8 cellular contexts compared by ENCODE assay signal in the genomic region with DNA sequence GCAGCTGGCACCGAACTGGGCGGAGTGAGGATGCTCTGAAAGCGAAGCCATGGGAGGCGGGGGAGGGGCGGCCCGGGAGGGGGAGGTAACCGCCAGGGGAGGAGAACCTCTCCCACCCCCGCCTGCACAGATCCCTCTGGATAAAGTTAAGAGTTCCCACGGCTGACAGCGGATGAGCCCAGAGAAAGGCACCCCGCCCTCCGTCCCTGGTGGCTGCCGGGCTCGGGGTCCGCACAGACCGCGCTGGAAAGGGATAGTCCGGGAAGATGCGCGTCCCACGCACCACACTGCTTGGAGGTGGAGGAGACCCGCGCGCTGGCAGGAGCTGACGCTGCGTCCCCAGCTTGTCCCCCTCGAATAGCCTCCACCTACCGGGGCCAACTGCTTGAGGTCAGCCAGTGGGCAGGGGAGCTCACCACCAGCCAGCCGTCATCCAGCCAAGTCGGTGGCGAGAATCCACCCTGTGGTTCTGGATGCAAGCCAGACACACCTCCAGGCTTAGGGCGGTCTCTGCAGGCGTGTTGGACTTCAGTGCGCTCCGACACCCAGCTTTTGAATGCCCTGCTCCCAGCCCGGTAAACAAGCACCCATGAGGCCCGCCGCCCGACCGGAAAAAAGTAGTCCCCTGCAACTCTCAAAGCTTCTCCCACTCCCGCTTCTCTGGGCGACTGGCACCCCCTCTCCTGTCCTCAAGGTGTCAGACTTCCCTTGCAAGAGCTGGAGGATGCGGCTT. TPM values are rescaled to one million over a fixed set of nuclear protein-coding genes. Genes with fewer than 3 reads are reported as not detected.
DNase-seq lines count a peak whose midpoint lies in the region; ATAC-seq and TF ChIP-seq lines count a peak whose summit lies in the region.

A gene (minus strand): TSS at position 17 of the 733 bp plus-strand sequence. CDS start 86,439 bp downstream, outside the sequence.

- H3K4me3 ChIP-seq in AG04450 (ENCODE audit: low read depth, low read length) (peak within 1 kb of the TSS; percentile 76), HEK293 (ENCODE audit: low read depth, low read length) (peak within 1 kb of the TSS; percentile 61), SJCRH30 (peak within 1 kb of the TSS; percentile 31), neural cell (ENCODE audit: low read length) (peak within 1 kb of the TSS; percentile 79)

- peak within 1 kb of the TSS; percentile 62 for H3K9ac ChIP-seq in neural cell (ENCODE audit: low read length)

- H3K9me3 ChIP-seq in AG04450 (ENCODE audit: control insufficient read depth, insufficient read depth, low read length) = no peaks in the 10 kb centered on the region
- H3K9me3 ChIP-seq in HEK293 (ENCODE audit: control insufficient read depth, insufficient read depth, low read depth, low read length) = no peaks in the 10 kb centered on the region
- H3K9me3 ChIP-seq in SJCRH30 (replicated peaks) = no peaks in the 10 kb centered on the region
- no peaks in the 10 kb centered on the region for H3K9me3 ChIP-seq in neural cell (ENCODE audit: low read length)

- peak within 1 kb of the TSS; percentile 62 for H3K4me2 ChIP-seq in neural cell (ENCODE audit: low read length)

- H3F3A ChIP-seq in neural cell (ENCODE audit: insufficient read depth, low read length, poor library complexity, severe bottlenecking) = no peaks in the 10 kb centered on the region

- ATAC-seq in HG03354 (IDR thresholded peaks at IDR 0.05; ENCODE audit: poor library complexity, severe bottlenecking, unreplicated experiment) (no peak), HG02938 (IDR thresholded peaks at IDR 0.05; ENCODE audit: unreplicated experiment) (no peak), GM19351 (IDR thresholded peaks at IDR 0.05; ENCODE audit: unreplicated experiment) (no peak)

- no peak for TF ChIP-seq EP300 in neural cell (conservative IDR thresholded peaks at IDR 0.05; ENCODE audit: poor library complexity, severe bottlenecking)

- POLR2A ChIA-PET in AG04450 (lab: Yijun Ruan, JAX) (interaction anchor here (0.8 kb wide), 1 partner anchor 214 kb away, joined by 3 read pairs; no protein-coding TSS in a partner anchor), HEK293 (lab: Yijun Ruan, JAX) (no interaction called here)

- H4K20me1 ChIP-seq in neural cell (ENCODE audit: insufficient read depth) = no peaks in the 10 kb centered on the region

- peak within 1 kb of the TSS; percentile 46 for H2AFZ ChIP-seq in neural cell (ENCODE audit: low read depth, low read length)

- TF ChIP-seq CTCF in AG04450 (IDR thresholded peaks at IDR 0.05; ENCODE audit: low read depth, low read length) (peak; percentile 51), HEK293 (tag by site-specific recombination; IDR thresholded peaks at IDR 0.05) (peak; percentile 77), neural cell (IDR thresholded peaks at IDR 0.05; ENCODE audit: poor library complexity, severe bottlenecking) (peak; percentile 96)

- TF ChIP-seq RAD21 in neural cell (conservative IDR thresholded peaks at IDR 0.05) = peak; percentile 98

- no peaks in the 10 kb centered on the region for H3K9me2 ChIP-seq in neural cell (ENCODE audit: insufficient read depth, low read length)

- no peak within 1 kb of the TSS for H3K27ac ChIP-seq in AG04450 (ENCODE audit: low read depth, low read length)
- peak within 1 kb of the TSS; percentile 41; the same call in 1 of the 2 replicates for H3K27ac ChIP-seq in HEK293 (ENCODE audit: extremely low read depth, low read depth, low read length)
- no peak within 1 kb of the TSS for H3K27ac ChIP-seq in SJCRH30
- peak within 1 kb of the TSS; percentile 38 for H3K27ac ChIP-seq in neural cell (ENCODE audit: low read length)

- 0 out of 2 replicates have a peak, but pooled peaks cover 3% of the 10 kb centered on the region for H3K4me1 ChIP-seq in HEK293 (ENCODE audit: control insufficient read depth, insufficient read depth, low read length)
- H3K4me1 ChIP-seq in SJCRH30 = 0 out of 2 replicates have a peak, but pooled peaks cover 4% of the 10 kb centered on the region

- H3K27me3 ChIP-seq in AG04450 (ENCODE audit: control insufficient read depth, insufficient read depth, low read length) (no peaks in the 10 kb centered on the region), SJCRH30 (0 out of 2 replicates have a peak, but pooled peaks cover 3% of the 10 kb centered on the region), neural cell (ENCODE audit: insufficient read depth, low read depth, low read length) (no peaks in the 10 kb centered on the region)

- DNase-seq in AG04450 (ENCODE audit: low read depth, low spot score) (no peak), SJCRH30 (peak; percentile 28 to 42), fibroblast of peridontal ligament (ENCODE audit: extremely low read depth) (peak; percentile 79)

- H3K36me3 ChIP-seq in HEK293 (ENCODE audit: control insufficient read depth in 2 of 2, insufficient read depth in 1 of 2, low read length in 2 of 2) = no peaks in the 10 kb centered on the region
- no peaks in the 10 kb centered on the region for H3K36me3 ChIP-seq in SJCRH30
- H3K36me3 ChIP-seq in neural cell (ENCODE audit: insufficient read depth, low read length) = no peaks in the 10 kb centered on the region

- CTCF ChIA-PET in AG04450 (lab: Charles Lee) = interaction anchor here (0.6 to 3.5 kb wide), 12 partner anchors 11 to 720 kb away, joined by 3 to 19 read pairs (median 3); no protein-coding TSS in a partner anchor
- CTCF ChIA-PET in HEK293 (lab: Yijun Ruan, JAX) = interaction anchor here (0.6 to 1.6 kb wide), 12 partner anchors 10 to 1058 kb away, joined by 3 to 7 read pairs (median 3); no protein-coding TSS in a partner anchor

- H3K79me2 ChIP-seq in neural cell (replicated peaks; ENCODE audit: insufficient read depth, low read length) = peaks cover 31% of the 10 kb centered on the region

TF ChIP-seq in HEK293, 187 proteins besides CTCF, POLR2A, EP300 and RAD21 (continues in another document):
- TF ChIP-seq, protein P1, sequence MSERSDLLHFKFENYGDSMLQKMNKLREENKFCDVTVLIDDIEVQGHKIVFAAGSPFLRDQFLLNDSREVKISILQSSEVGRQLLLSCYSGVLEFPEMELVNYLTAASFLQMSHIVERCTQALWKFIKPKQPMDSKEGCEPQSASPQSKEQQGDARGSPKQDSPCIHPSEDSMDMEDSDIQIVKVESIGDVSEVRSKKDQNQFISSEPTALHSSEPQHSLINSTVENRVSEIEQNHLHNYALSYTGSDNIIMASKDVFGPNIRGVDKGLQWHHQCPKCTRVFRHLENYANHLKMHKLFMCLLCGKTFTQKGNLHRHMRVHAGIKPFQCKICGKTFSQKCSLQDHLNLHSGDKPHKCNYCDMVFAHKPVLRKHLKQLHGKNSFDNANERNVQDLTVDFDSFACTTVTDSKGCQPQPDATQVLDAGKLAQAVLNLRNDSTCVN (tag by site-specific recombination; optimal IDR thresholded peaks at IDR 0.05) = peak; percentile 54
- TF ChIP-seq, protein P2, sequence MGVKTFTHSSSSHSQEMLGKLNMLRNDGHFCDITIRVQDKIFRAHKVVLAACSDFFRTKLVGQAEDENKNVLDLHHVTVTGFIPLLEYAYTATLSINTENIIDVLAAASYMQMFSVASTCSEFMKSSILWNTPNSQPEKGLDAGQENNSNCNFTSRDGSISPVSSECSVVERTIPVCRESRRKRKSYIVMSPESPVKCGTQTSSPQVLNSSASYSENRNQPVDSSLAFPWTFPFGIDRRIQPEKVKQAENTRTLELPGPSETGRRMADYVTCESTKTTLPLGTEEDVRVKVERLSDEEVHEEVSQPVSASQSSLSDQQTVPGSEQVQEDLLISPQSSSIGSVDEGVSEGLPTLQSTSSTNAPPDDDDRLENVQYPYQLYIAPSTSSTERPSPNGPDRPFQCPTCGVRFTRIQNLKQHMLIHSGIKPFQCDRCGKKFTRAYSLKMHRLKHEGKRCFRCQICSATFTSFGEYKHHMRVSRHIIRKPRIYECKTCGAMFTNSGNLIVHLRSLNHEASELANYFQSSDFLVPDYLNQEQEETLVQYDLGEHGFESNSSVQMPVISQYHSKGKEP (tag by site-specific recombination; IDR thresholded peaks at IDR 0.05) = 0 out of 2 replicates have a peak, but pooled peaks have one; percentile 14

TF ChIP-seq in neural cell, 6 proteins besides CTCF, POLR2A, EP300 and RAD21:
- TF ChIP-seq EZH2 (IDR thresholded peaks at IDR 0.05; ENCODE audit: borderline replicate concordance, insufficient read depth, low read length, poor library complexity, severe bottlenecking) (no peak), SMC3 (conservative IDR thresholded peaks at IDR 0.05; ENCODE audit: poor library complexity) (peak; percentile 97), TAF1 (IDR thresholded peaks at IDR 0.05; ENCODE audit: low read depth) (peak; percentile 13), MXI1 (conservative IDR thresholded peaks at IDR 0.05; ENCODE audit: poor library complexity, severe bottlenecking) (peak; percentile 51)
- TF ChIP-seq, protein P3, sequence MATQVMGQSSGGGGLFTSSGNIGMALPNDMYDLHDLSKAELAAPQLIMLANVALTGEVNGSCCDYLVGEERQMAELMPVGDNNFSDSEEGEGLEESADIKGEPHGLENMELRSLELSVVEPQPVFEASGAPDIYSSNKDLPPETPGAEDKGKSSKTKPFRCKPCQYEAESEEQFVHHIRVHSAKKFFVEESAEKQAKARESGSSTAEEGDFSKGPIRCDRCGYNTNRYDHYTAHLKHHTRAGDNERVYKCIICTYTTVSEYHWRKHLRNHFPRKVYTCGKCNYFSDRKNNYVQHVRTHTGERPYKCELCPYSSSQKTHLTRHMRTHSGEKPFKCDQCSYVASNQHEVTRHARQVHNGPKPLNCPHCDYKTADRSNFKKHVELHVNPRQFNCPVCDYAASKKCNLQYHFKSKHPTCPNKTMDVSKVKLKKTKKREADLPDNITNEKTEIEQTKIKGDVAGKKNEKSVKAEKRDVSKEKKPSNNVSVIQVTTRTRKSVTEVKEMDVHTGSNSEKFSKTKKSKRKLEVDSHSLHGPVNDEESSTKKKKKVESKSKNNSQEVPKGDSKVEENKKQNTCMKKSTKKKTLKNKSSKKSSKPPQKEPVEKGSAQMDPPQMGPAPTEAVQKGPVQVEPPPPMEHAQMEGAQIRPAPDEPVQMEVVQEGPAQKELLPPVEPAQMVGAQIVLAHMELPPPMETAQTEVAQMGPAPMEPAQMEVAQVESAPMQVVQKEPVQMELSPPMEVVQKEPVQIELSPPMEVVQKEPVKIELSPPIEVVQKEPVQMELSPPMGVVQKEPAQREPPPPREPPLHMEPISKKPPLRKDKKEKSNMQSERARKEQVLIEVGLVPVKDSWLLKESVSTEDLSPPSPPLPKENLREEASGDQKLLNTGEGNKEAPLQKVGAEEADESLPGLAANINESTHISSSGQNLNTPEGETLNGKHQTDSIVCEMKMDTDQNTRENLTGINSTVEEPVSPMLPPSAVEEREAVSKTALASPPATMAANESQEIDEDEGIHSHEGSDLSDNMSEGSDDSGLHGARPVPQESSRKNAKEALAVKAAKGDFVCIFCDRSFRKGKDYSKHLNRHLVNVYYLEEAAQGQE (IDR thresholded peaks at IDR 0.05; ENCODE audit: borderline replicate concordance) = no peak

RNA-seq across cellular contexts. Expression of the gene that starts here (rescaled TPM):
- polyA plus RNA-seq in AG04450 (2011; rRNA removed) = 1.4 and 1.8 TPM in 2 replicates
- 1.9 and 2.5 TPM in 2 replicates for polyA minus RNA-seq in AG04450 (2011; rRNA and poly(A)+ RNA removed)
- total RNA-seq in SJCRH30 (2014; rRNA removed; shearing (Covaris generic)) = 0.02 TPM in 1 of 2 replicates, not detected in the other
- polyA plus RNA-seq in neural cell = 8.8 and 10.0 TPM in 2 replicates
- 39.4 and 47.7 TPM in 2 replicates for polyA minus RNA-seq in neural cell

Comparison
In these comparisons a context has a peak if more than half of its experiments do, and no peak if none do; other contexts are left out.
1. Peak in DNase-seq and H3K4me3 ChIP-seq in SJCRH30; RNA of the gene not detected or under 1 TPM.
2. H3K27ac ChIP-seq: peak in HEK293 (single experiment) and neural cell (single experiment); none in AG04450 (single experiment) and SJCRH30 (single experiment).
3. Peak in every context shown above with its lines, with median percentiles within 50 percentile points of each other: H3K4me3 ChIP-seq and CTCF ChIP-seq.